Comparison of ENCODE assay signal across 14 cellular contexts in genomic region chr1:15916916-15917315, GRCh38. TPM values are rescaled to one million over a fixed set of nuclear protein-coding genes. Genes with fewer than 3 reads are reported as not detected.
DNase-seq lines count a peak whose midpoint lies in the region; ATAC-seq and TF ChIP-seq lines count a peak whose summit lies in the region.
"Had no signal": no experiment of that assay in that cellular context is flagged by ENCODE, and none has a peak within 500 bp of the region (broad histone marks: within the 10 kb centered on the region; RNA-seq: fewer than 3 reads in every experiment).

No MANE protein-coding gene starts in this region.

- no peak for ATAC-seq in central memory CD8-positive, alpha-beta T cell (replicated peaks; ENCODE audit: extremely low read depth, poor library complexity, severe bottlenecking)
- no peak for ATAC-seq in HG03039 (IDR thresholded peaks at IDR 0.05; ENCODE audit: unreplicated experiment)

- H3K4me3 Mint-ChIP-seq in activated CD4-positive, alpha-beta T cell treated with anti-CD3 and anti-CD28 coated beads, Interleukin-2, amount 10 ng/mL, durations not matched to agents 24 days and 14 days: peak overlapping the region; percentile 78
- peak overlapping the region; percentile 62 for H3K4me3 Mint-ChIP-seq in central memory CD8-positive, alpha-beta T cell
- no peak overlapping the region for H3K4me3 Mint-ChIP-seq in osteocyte (ENCODE audit: unreplicated experiment)
- H3K4me3 Mint-ChIP-seq: activated CD4-positive, alpha-beta T cell treated with anti-CD3 and anti-CD28 coated beads for 36 hours; type B pancreatic cell had no signal

- H3K9me3 Mint-ChIP-seq in activated CD4-positive, alpha-beta T cell treated with anti-CD3 and anti-CD28 coated beads, Interleukin-2, amount 10 ng/mL, durations not matched to agents 24 days and 14 days: no peaks in the 10 kb centered on the region
- no peaks in the 10 kb centered on the region for H3K9me3 Mint-ChIP-seq in central memory CD8-positive, alpha-beta T cell
- no peaks in the 10 kb centered on the region for H3K9me3 Mint-ChIP-seq in osteocyte (ENCODE audit: unreplicated experiment)
- H3K9me3 Mint-ChIP-seq: type B pancreatic cell had no signal

- no peaks in the 10 kb centered on the region for H3K27me3 Mint-ChIP-seq in activated CD4-positive, alpha-beta T cell treated with anti-CD3 and anti-CD28 coated beads, Interleukin-2, amount 10 ng/mL, durations not matched to agents 24 days and 14 days
- H3K27me3 Mint-ChIP-seq in central memory CD8-positive, alpha-beta T cell: no peaks in the 10 kb centered on the region
- H3K27me3 Mint-ChIP-seq in osteocyte (ENCODE audit: unreplicated experiment): no peaks in the 10 kb centered on the region
- H3K27me3 Mint-ChIP-seq: activated CD4-positive, alpha-beta T cell treated with anti-CD3 and anti-CD28 coated beads for 36 hours; type B pancreatic cell had no signal

- H3K4me1 ChIP-seq in HUES6 (ENCODE audit: control insufficient read depth, insufficient read depth, low read length): no peaks in the 10 kb centered on the region

- H3K4me3 ChIP-seq in HUES6 (ENCODE audit: low read depth, low read length): no peak overlapping the region

- peak overlapping the region; percentile 73 for H3K27ac Mint-ChIP-seq in activated CD4-positive, alpha-beta T cell treated with anti-CD3 and anti-CD28 coated beads, Interleukin-2, amount 10 ng/mL, durations not matched to agents 24 days and 14 days
- peak overlapping the region; percentile 75 for H3K27ac Mint-ChIP-seq in central memory CD8-positive, alpha-beta T cell (ENCODE audit: low read depth)
- H3K27ac Mint-ChIP-seq in osteocyte (ENCODE audit: unreplicated experiment): peak overlapping the region; percentile 75
- H3K27ac Mint-ChIP-seq: activated CD4-positive, alpha-beta T cell treated with anti-CD3 and anti-CD28 coated beads for 36 hours had no signal

- peaks cover 76% of the 10 kb centered on the region for H3K36me3 ChIP-seq in HUES6 (ENCODE audit: control insufficient read depth, insufficient read depth, low read length)

- no peak for TF ChIP-seq CTCF in osteocyte (IDR thresholded peaks at IDR 0.05)

- H3K9ac ChIP-seq in HUES6 (ENCODE audit: low read length): no peak overlapping the region

- H3K27ac ChIP-seq in HUES6 (ENCODE audit: low read depth, low read length): 0 out of 2 replicates have a peak overlapping the region, but pooled peaks have one; percentile 3

- intact Hi-C loops in activated CD4-positive, alpha-beta T cell treated with anti-CD3 and anti-CD28 coated beads, Interleukin-2, amount 10 ng/mL, durations not matched to agents 24 days and 14 days (cut with micrococcal nuclease): loop anchor here (5.0 kb wide), 1 partner anchor 85 kb away; no protein-coding TSS in a partner anchor
- intact Hi-C loops in head of caudate nucleus (cut with DNase I): no loop called here

- H3K9me3 ChIP-seq in HUES6 (ENCODE audit: control insufficient read depth, insufficient read depth, low read depth, low read length): no peaks in the 10 kb centered on the region
- H3K9me3 ChIP-seq: heart left ventricle had no signal

- H3K27me3 ChIP-seq in HUES6 (ENCODE audit: control insufficient read depth, insufficient read depth, low read length): no peaks in the 10 kb centered on the region
- H3K27me3 ChIP-seq: heart left ventricle had no signal

- peaks cover 64% of the 10 kb centered on the region for H3K36me3 Mint-ChIP-seq in activated CD4-positive, alpha-beta T cell treated with anti-CD3 and anti-CD28 coated beads, Interleukin-2, amount 10 ng/mL, durations not matched to agents 24 days and 14 days (ENCODE audit: low read depth)
- peaks cover 37% of the 10 kb centered on the region for H3K36me3 Mint-ChIP-seq in central memory CD8-positive, alpha-beta T cell (ENCODE audit: insufficient read depth)
- peaks cover 39% of the 10 kb centered on the region for H3K36me3 Mint-ChIP-seq in osteocyte (ENCODE audit: unreplicated experiment)

- H3K4me1 Mint-ChIP-seq in activated CD4-positive, alpha-beta T cell treated with anti-CD3 and anti-CD28 coated beads, Interleukin-2, amount 10 ng/mL, durations not matched to agents 24 days and 14 days: peaks cover 38% of the 10 kb centered on the region
- H3K4me1 Mint-ChIP-seq in central memory CD8-positive, alpha-beta T cell: peaks cover 31% of the 10 kb centered on the region
- peaks cover 25% of the 10 kb centered on the region for H3K4me1 Mint-ChIP-seq in osteocyte (ENCODE audit: unreplicated experiment)

- no peak for DNase-seq in activated CD4-positive, alpha-beta T cell treated with anti-CD3 and anti-CD28 coated beads, Interleukin-2, amount 10 ng/mL, durations not matched to agents 24 days and 14 days
- DNase-seq in activated CD4-positive, alpha-beta T cell treated with anti-CD3 and anti-CD28 coated beads for 48 hours: no peak
- DNase-seq in central memory CD8-positive, alpha-beta T cell (ENCODE audit: low spot score in 2 of 2): no peak
- no peak for DNase-seq in osteocyte (ENCODE audit: extremely low spot score, unreplicated experiment)
- DNase-seq in NCI-H2227 treated with DMSO at 0.1 percent for 48 hours (lab: John Stamatoyannopoulos, UW): no peak
- no peak for DNase-seq in head of caudate nucleus
- DNase-seq: heart left ventricle, mesendoderm, NCI-H524, retina had no signal

RNA-seq across cellular contexts. Expression of gene ZBTB17, which starts 59.0 kb away (rescaled TPM):
- 60.9 and 63.9 TPM in 2 replicates for total RNA-seq in activated CD4-positive, alpha-beta T cell treated with anti-CD3 and anti-CD28 coated beads, Interleukin-2, amount 10 ng/mL, durations not matched to agents 24 days and 14 days
- 34.7 and 37.2 TPM in 2 replicates for total RNA-seq in osteocyte
